In the genomic region with DNA sequence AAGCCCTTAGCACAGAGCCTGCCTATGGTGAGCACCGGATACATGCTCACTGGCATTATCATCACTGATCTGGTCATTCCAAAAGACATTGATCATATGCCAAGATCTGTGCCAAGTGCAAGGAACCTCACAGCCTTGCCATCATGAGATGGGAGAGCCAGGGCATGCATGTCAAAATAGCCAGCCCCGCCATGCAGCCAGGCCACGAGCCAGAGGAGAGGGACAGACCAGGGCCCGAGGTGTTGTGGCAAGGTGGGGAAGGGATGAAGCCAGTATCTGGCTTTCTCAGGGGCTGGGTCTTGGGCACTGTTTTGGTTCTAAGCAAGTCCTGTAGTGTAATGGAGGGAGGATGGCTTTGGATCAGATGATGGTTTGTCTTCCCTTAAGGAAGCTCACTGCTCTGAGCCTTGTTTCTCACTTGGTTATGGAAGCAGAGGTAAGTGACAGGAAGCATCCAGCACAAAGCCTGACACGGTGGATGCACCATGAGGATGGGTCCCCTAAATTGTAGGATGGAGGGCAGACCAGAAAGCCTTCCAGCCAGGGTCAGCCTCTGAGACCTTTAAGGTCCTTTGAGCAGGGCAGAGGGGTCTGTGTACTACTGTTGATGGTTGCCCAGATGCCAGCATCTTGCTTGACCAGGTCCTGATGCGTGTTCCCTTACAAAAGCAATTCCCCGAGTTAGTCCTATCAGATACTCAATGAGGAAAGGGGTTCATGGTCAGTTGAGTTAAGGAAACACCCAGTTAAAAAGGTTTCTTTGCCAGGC, we compare ENCODE assay signal across 19 cellular contexts.
DNase-seq lines count a peak whose midpoint lies in the region; ATAC-seq and TF ChIP-seq lines count a peak whose summit lies in the region.
"Had no signal": no experiment of that assay in that cellular context is flagged by ENCODE, and none has a peak within 500 bp of the region (broad histone marks: within the 10 kb centered on the region; RNA-seq: fewer than 3 reads in every experiment).

No MANE protein-coding gene starts in this region.

- H3K4me1 Mint-ChIP-seq in activated CD8-positive, alpha-beta T cell treated with anti-CD3 and anti-CD28 coated beads, Interleukin-2, amount 10 ng/mL, durations not matched to agents 7 days and 5 days (ENCODE audit: low read depth) = peaks cover 6% of the 10 kb centered on the region
- no peaks in the 10 kb centered on the region for H3K4me1 Mint-ChIP-seq in activated CD8-positive, alpha-beta T cell treated with anti-CD3 and anti-CD28 coated beads for 36 hours (ENCODE audit: low read depth)
- H3K4me1 Mint-ChIP-seq in activated T-helper 1 cell treated with anti-CD3 and anti-CD28 coated beads, Interleukin-12 subunit alpha, Interleukin-12 subunit beta, Interleukin-2, Interleukin-4 antibody, amounts not matched to agents 30 ng/mL and 10 ng/mL and 1 ng/mL, durations not matched to agents 14 hours and 24 hours and 36 hours (ENCODE audit: low read depth) = no peaks in the 10 kb centered on the region

- POLR2A ChIA-PET in activated CD8-positive, alpha-beta T cell treated with anti-CD3 and anti-CD28 coated beads, Interleukin-2, amount 10 ng/mL, durations not matched to agents 7 days and 5 days (lab: Charles Lee) = no interaction called here
- POLR2A ChIA-PET in activated CD8-positive, alpha-beta T cell treated with anti-CD3 and anti-CD28 coated beads for 36 hours (lab: Charles Lee) = no interaction called here

- TF ChIP-seq CTCF in activated CD8-positive, alpha-beta T cell treated with anti-CD3 and anti-CD28 coated beads for 36 hours (IDR thresholded peaks at IDR 0.05) = no peak
- no peak for TF ChIP-seq CTCF in upper lobe of right lung (IDR thresholded peaks at IDR 0.05)

- no peaks in the 10 kb centered on the region for H3K36me3 Mint-ChIP-seq in activated CD8-positive, alpha-beta T cell treated with anti-CD3 and anti-CD28 coated beads, Interleukin-2, amount 10 ng/mL, durations not matched to agents 7 days and 5 days (ENCODE audit: low read depth)
- H3K36me3 Mint-ChIP-seq in activated CD8-positive, alpha-beta T cell treated with anti-CD3 and anti-CD28 coated beads for 36 hours (ENCODE audit: low read depth) = no peaks in the 10 kb centered on the region
- no peaks in the 10 kb centered on the region for H3K36me3 Mint-ChIP-seq in activated T-helper 1 cell treated with anti-CD3 and anti-CD28 coated beads, Interleukin-12 subunit alpha, Interleukin-12 subunit beta, Interleukin-2, Interleukin-4 antibody, amounts not matched to agents 30 ng/mL and 10 ng/mL and 1 ng/mL, durations not matched to agents 14 hours and 24 hours and 36 hours (ENCODE audit: low read depth)
- H3K36me3 Mint-ChIP-seq: CD8-positive, alpha-beta T cell; IgD-negative memory B cell had no signal

- DNase-seq in activated CD8-positive, alpha-beta T cell treated with anti-CD3 and anti-CD28 coated beads, Interleukin-2, amount 10 ng/mL, durations not matched to agents 7 days and 5 days = peak; percentile 17
- no peak for DNase-seq in activated CD8-positive, alpha-beta T cell treated with anti-CD3 and anti-CD28 coated beads for 36 hours
- DNase-seq in islet precursor cell (peak; percentile 42), upper lobe of right lung (peak; percentile 44), globus pallidus (ENCODE audit: low spot score) (no peak), HAP-1 (ENCODE audit: low spot score in 2 of 2) (no peak)
- DNase-seq in activated T-helper 1 cell treated with anti-CD3 and anti-CD28 coated beads, Interleukin-12 subunit alpha, Interleukin-12 subunit beta, Interleukin-2, Interleukin-4 antibody, amounts not matched to agents 30 ng/mL and 10 ng/mL and 1 ng/mL, durations not matched to agents 14 hours and 24 hours and 36 hours (ENCODE audit: low spot score) = no peak
- DNase-seq: ACHN, GOT3, Karpas-422, NCI-H1694, NCI-H446, Peyer's patch, SJCRH30 had no signal

- no peak overlapping the region for H3K27ac Mint-ChIP-seq in activated CD8-positive, alpha-beta T cell treated with anti-CD3 and anti-CD28 coated beads, Interleukin-2, amount 10 ng/mL, durations not matched to agents 7 days and 5 days
- H3K27ac Mint-ChIP-seq in activated CD8-positive, alpha-beta T cell treated with anti-CD3 and anti-CD28 coated beads for 36 hours = no peak overlapping the region
- H3K27ac Mint-ChIP-seq in activated T-helper 1 cell treated with anti-CD3 and anti-CD28 coated beads, Interleukin-12 subunit alpha, Interleukin-12 subunit beta, Interleukin-2, Interleukin-4 antibody, amounts not matched to agents 30 ng/mL and 10 ng/mL and 1 ng/mL, durations not matched to agents 14 hours and 24 hours and 36 hours = no peak overlapping the region
- H3K27ac Mint-ChIP-seq: CD8-positive, alpha-beta T cell; IgD-negative memory B cell had no signal

- no peaks in the 10 kb centered on the region for H3K9me3 ChIP-seq in KOPT-K1 (ENCODE audit: insufficient read depth, low read length, poor library complexity, severe bottlenecking)
- H3K9me3 ChIP-seq in upper lobe of right lung = no peaks in the 10 kb centered on the region
- H3K9me3 ChIP-seq in HAP-1 = no peaks in the 10 kb centered on the region
- H3K9me3 ChIP-seq: BLaER1, Peyer's patch, SJCRH30 had no signal

- in situ Hi-C loops in HAP-1 (cut with MboI; ENCODE audit: low sequenced_read_pairs) = no loop called here

- H3K27me3 Mint-ChIP-seq in activated CD8-positive, alpha-beta T cell treated with anti-CD3 and anti-CD28 coated beads, Interleukin-2, amount 10 ng/mL, durations not matched to agents 7 days and 5 days (ENCODE audit: low read depth) = peaks cover 22% of the 10 kb centered on the region
- peaks cover 5% of the 10 kb centered on the region for H3K27me3 Mint-ChIP-seq in activated CD8-positive, alpha-beta T cell treated with anti-CD3 and anti-CD28 coated beads for 36 hours
- H3K27me3 Mint-ChIP-seq in activated T-helper 1 cell treated with anti-CD3 and anti-CD28 coated beads, Interleukin-12 subunit alpha, Interleukin-12 subunit beta, Interleukin-2, Interleukin-4 antibody, amounts not matched to agents 30 ng/mL and 10 ng/mL and 1 ng/mL, durations not matched to agents 14 hours and 24 hours and 36 hours (ENCODE audit: insufficient read depth) = peaks cover 22% of the 10 kb centered on the region

- ATAC-seq in activated CD8-positive, alpha-beta T cell treated with anti-CD3 and anti-CD28 coated beads, Interleukin-2, amount 10 ng/mL, durations not matched to agents 7 days and 5 days = no peak
- ATAC-seq in activated CD8-positive, alpha-beta T cell treated with anti-CD3 and anti-CD28 coated beads for 36 hours = no peak
- ATAC-seq in upper lobe of right lung = no peak
- ATAC-seq: CD8-positive, alpha-beta T cell had no signal

- H3K27ac ChIP-seq in KOPT-K1 (ENCODE audit: low read depth, low read length, poor library complexity, severe bottlenecking) (peak overlapping the region; percentile 31), upper lobe of right lung (no peak overlapping the region)
- H3K27ac ChIP-seq: 22Rv1, BLaER1, Peyer's patch, SJCRH30 had no signal

- CTCF ChIA-PET in activated CD8-positive, alpha-beta T cell treated with anti-CD3 and anti-CD28 coated beads, Interleukin-2, amount 10 ng/mL, durations not matched to agents 7 days and 5 days (lab: Charles Lee) = no interaction called here
- CTCF ChIA-PET in activated CD8-positive, alpha-beta T cell treated with anti-CD3 and anti-CD28 coated beads for 36 hours (lab: Charles Lee) = no interaction called here

- H3K4me1 ChIP-seq in upper lobe of right lung (peaks cover 9% of the 10 kb centered on the region), HAP-1 (peaks cover 14% of the 10 kb centered on the region)

- H3K36me3 ChIP-seq in KOPT-K1 (ENCODE audit: insufficient read depth, low read length) (no peaks in the 10 kb centered on the region), upper lobe of right lung (no peaks in the 10 kb centered on the region), HAP-1 (replicated peaks) (no peaks in the 10 kb centered on the region)
- H3K36me3 ChIP-seq: BLaER1, Peyer's patch, SJCRH30 had no signal

- H3K27me3 ChIP-seq in upper lobe of right lung = no peaks in the 10 kb centered on the region
- H3K27me3 ChIP-seq in HAP-1 (ENCODE audit: low read depth) = no peaks in the 10 kb centered on the region; the same call in 1 of the 2 replicates
- H3K27me3 ChIP-seq: Peyer's patch had no signal

- no peak overlapping the region for H3K4me3 Mint-ChIP-seq in activated CD8-positive, alpha-beta T cell treated with anti-CD3 and anti-CD28 coated beads, Interleukin-2, amount 10 ng/mL, durations not matched to agents 7 days and 5 days
- H3K4me3 Mint-ChIP-seq in activated CD8-positive, alpha-beta T cell treated with anti-CD3 and anti-CD28 coated beads for 36 hours = no peak overlapping the region
- H3K4me3 Mint-ChIP-seq in activated T-helper 1 cell treated with anti-CD3 and anti-CD28 coated beads, Interleukin-12 subunit alpha, Interleukin-12 subunit beta, Interleukin-2, Interleukin-4 antibody, amounts not matched to agents 30 ng/mL and 10 ng/mL and 1 ng/mL, durations not matched to agents 14 hours and 24 hours and 36 hours = no peak overlapping the region
- H3K4me3 Mint-ChIP-seq: CD8-positive, alpha-beta T cell; IgD-negative memory B cell had no signal

- H3K9me3 Mint-ChIP-seq in activated CD8-positive, alpha-beta T cell treated with anti-CD3 and anti-CD28 coated beads, Interleukin-2, amount 10 ng/mL, durations not matched to agents 7 days and 5 days (ENCODE audit: insufficient read depth) = no peaks in the 10 kb centered on the region
- H3K9me3 Mint-ChIP-seq in activated CD8-positive, alpha-beta T cell treated with anti-CD3 and anti-CD28 coated beads for 36 hours = no peaks in the 10 kb centered on the region
- H3K9me3 Mint-ChIP-seq in activated T-helper 1 cell treated with anti-CD3 and anti-CD28 coated beads, Interleukin-12 subunit alpha, Interleukin-12 subunit beta, Interleukin-2, Interleukin-4 antibody, amounts not matched to agents 30 ng/mL and 10 ng/mL and 1 ng/mL, durations not matched to agents 14 hours and 24 hours and 36 hours = no peaks in the 10 kb centered on the region
- H3K9me3 Mint-ChIP-seq: CD8-positive, alpha-beta T cell; IgD-negative memory B cell had no signal

- intact Hi-C loops in activated CD8-positive, alpha-beta T cell treated with anti-CD3 and anti-CD28 coated beads for 36 hours (cut with micrococcal nuclease) = no loop called here
- intact Hi-C loops in upper lobe of right lung (cut with DNase I) = no loop called here
- intact Hi-C loops in activated T-helper 1 cell treated with anti-CD3 and anti-CD28 coated beads, Interleukin-12 subunit alpha, Interleukin-12 subunit beta, Interleukin-2, Interleukin-4 antibody, amounts not matched to agents 30 ng/mL and 10 ng/mL and 1 ng/mL, durations not matched to agents 14 hours and 24 hours and 36 hours (cut with micrococcal nuclease) = no loop called here

- H3K4me3 ChIP-seq in upper lobe of right lung (no peak overlapping the region), HAP-1 (no peak overlapping the region)
- H3K4me3 ChIP-seq: BLaER1, Peyer's patch, SJCRH30 had no signal

Comparison
In these comparisons a context has a peak if more than half of its experiments do, and no peak if none do; other contexts are left out.
1. DNase-seq: peak in activated CD8-positive, alpha-beta T cell treated with anti-CD3 and anti-CD28 coated beads, Interleukin-2, amount 10 ng/mL, durations not matched to agents 7 days and 5 days (single experiment), islet precursor cell (single experiment) and upper lobe of right lung (single experiment); none in activated CD8-positive, alpha-beta T cell treated with anti-CD3 and anti-CD28 coated beads for 36 hours (single experiment), globus pallidus (single experiment), HAP-1 (0 of 2) and activated T-helper 1 cell treated with anti-CD3 and anti-CD28 coated beads, Interleukin-12 subunit alpha, Interleukin-12 subunit beta, Interleukin-2, Interleukin-4 antibody, amounts not matched to agents 30 ng/mL and 10 ng/mL and 1 ng/mL, durations not matched to agents 14 hours and 24 hours and 36 hours (single experiment).